Comparison of ENCODE assay signal across 14 cellular contexts in genomic region chr4:121998024-121998423, GRCh38. TPM values are rescaled to one million over a fixed set of nuclear protein-coding genes. Genes with fewer than 3 reads are reported as not detected.
DNase-seq lines count a peak whose midpoint lies in the region; ATAC-seq and TF ChIP-seq lines count a peak whose summit lies in the region.
"Had no signal": no experiment of that assay in that cellular context is flagged by ENCODE, and none has a peak within 500 bp of the region (broad histone marks: within the 10 kb centered on the region; RNA-seq: fewer than 3 reads in every experiment).

No MANE protein-coding gene starts in this region.

- TF ChIP-seq CTCF in endodermal cell (conservative IDR thresholded peaks at IDR 0.05) (peak; percentile 58), thyroid gland (IDR thresholded peaks at IDR 0.05) (peak in 4 of 6 experiments; percentile 9 to 59 (median 52)), BE2C (IDR thresholded peaks at IDR 0.05; ENCODE audit: low read depth, low read length) (no peak)

- TF ChIP-seq POLR2A in thyroid gland (IDR thresholded peaks at IDR 0.05) = no peak

- H3K36me3 Mint-ChIP-seq in endodermal cell (ENCODE audit: low read depth) = no peaks in the 10 kb centered on the region
- no peaks in the 10 kb centered on the region for H3K36me3 Mint-ChIP-seq in T-helper 2 cell treated with Interferon-gamma antibody and Interleukin-4, amounts not matched to agents 5 μg/mL and 100 μg/mL, for 36 hours (ENCODE audit: low read depth)

- H3K27me3 ChIP-seq in endodermal cell (ENCODE audit: control insufficient read depth, insufficient read depth, low read length, poor library complexity, severe bottlenecking) (peaks cover 33% of the 10 kb centered on the region), thyroid gland (no peaks in the 10 kb centered on the region), BE2C (no peaks in the 10 kb centered on the region; the same call in 1 of the 2 replicates)
- H3K27me3 ChIP-seq: gastroesophageal sphincter, sigmoid colon had no signal

- H3K27me3 Mint-ChIP-seq in endodermal cell (ENCODE audit: insufficient read depth) = peaks cover 35% of the 10 kb centered on the region
- H3K27me3 Mint-ChIP-seq in T-helper 2 cell treated with Interferon-gamma antibody and Interleukin-4, amounts not matched to agents 5 μg/mL and 100 μg/mL, for 36 hours (ENCODE audit: low read depth) = peaks cover 39% of the 10 kb centered on the region

- no peaks in the 10 kb centered on the region for H3K36me3 ChIP-seq in endodermal cell (ENCODE audit: control insufficient read depth, insufficient read depth, low read length)
- H3K36me3 ChIP-seq in thyroid gland = no peaks in the 10 kb centered on the region
- no peaks in the 10 kb centered on the region for H3K36me3 ChIP-seq in BE2C
- H3K36me3 ChIP-seq: gastroesophageal sphincter, sigmoid colon had no signal

- WGBS in endodermal cell (ENCODE audit: insufficient coverage in 1 of 2, insufficient read length in 1 of 2), 2 experiments = 69 to 80% methylated on average over 2 to 4 of the region's 4 CpGs
- WGBS in thyroid gland, 2 donors = 37 to 41% methylated on average over 4 of the region's 4 CpGs

- H3K9me3 ChIP-seq in endodermal cell (ENCODE audit: control insufficient read depth, low read length) (no peaks in the 10 kb centered on the region), thyroid gland (no peaks in the 10 kb centered on the region), BE2C (no peaks in the 10 kb centered on the region)
- H3K9me3 ChIP-seq: gastroesophageal sphincter, sigmoid colon had no signal

- no peak overlapping the region for H3K9ac ChIP-seq in endodermal cell (ENCODE audit: extremely low read depth, low read length, poor library complexity, severe bottlenecking)

- no peak overlapping the region for H3K4me3 Mint-ChIP-seq in endodermal cell
- no peak overlapping the region for H3K4me3 Mint-ChIP-seq in T-helper 2 cell treated with Interferon-gamma antibody and Interleukin-4, amounts not matched to agents 5 μg/mL and 100 μg/mL, for 36 hours
- H3K4me3 Mint-ChIP-seq: CD4-positive, alpha-beta T cell had no signal

- H3K9me3 Mint-ChIP-seq in endodermal cell = no peaks in the 10 kb centered on the region
- H3K9me3 Mint-ChIP-seq in T-helper 2 cell treated with Interferon-gamma antibody and Interleukin-4, amounts not matched to agents 5 μg/mL and 100 μg/mL, for 36 hours = no peaks in the 10 kb centered on the region
- H3K9me3 Mint-ChIP-seq: CD4-positive, alpha-beta T cell had no signal

- ATAC-seq in Right ventricle myocardium superior (ENCODE audit: poor library complexity) (peak; percentile 57), left colon (no peak)
- ATAC-seq: gastroesophageal sphincter, Panc1 had no signal

- DNase-seq in Right ventricle myocardium superior (no peak), cardiac septum (ENCODE audit: low spot score) (no peak), NCI-H226 (peak; percentile 10), endodermal cell (peak; percentile 68), thyroid gland (peak; percentile 63 to 72), left colon (no peak), BE2C (no peak)
- no peak for DNase-seq in T-helper 2 cell treated with Interferon-gamma antibody and Interleukin-4, amounts not matched to agents 5 μg/mL and 100 μg/mL, for 36 hours (ENCODE audit: low spot score)
- DNase-seq: activated effector memory CD4-positive, alpha-beta T cell treated with Interleukin-2 at 50 U/mL for 16 hours; CD4-positive, alpha-beta T cell; sigmoid colon had no signal

- intact Hi-C loops in Right ventricle myocardium superior (cut with DNase I) (loop anchor here (5.0 to 10.0 kb wide), 2 partner anchors 157 to 224 kb away; partner anchors contain the start of gene BLTP1), cardiac septum (cut with DNase I) (loop anchor here (5.0 to 10.0 kb wide), 3 partner anchors 154 to 224 kb away; partner anchors contain the start of gene BLTP1), thyroid gland (cut with DNase I) (no loop called here), left colon (cut with DNase I, micrococcal nuclease) (no loop called here)

- H3K27ac ChIP-seq in endodermal cell (ENCODE audit: low read depth, low read length) = no peak overlapping the region
- H3K27ac ChIP-seq in thyroid gland = no peak overlapping the region
- H3K27ac ChIP-seq: gastroesophageal sphincter, sigmoid colon, VCaP had no signal

- no peak overlapping the region for H3K4me3 ChIP-seq in endodermal cell (ENCODE audit: low read length)
- H3K4me3 ChIP-seq in thyroid gland (replicated peaks in 1 of 3) = no peak overlapping the region
- no peak overlapping the region for H3K4me3 ChIP-seq in BE2C (ENCODE audit: low read depth, low read length)
- H3K4me3 ChIP-seq: gastroesophageal sphincter, sigmoid colon had no signal

- no peaks in the 10 kb centered on the region for H3K4me1 Mint-ChIP-seq in endodermal cell
- no peaks in the 10 kb centered on the region for H3K4me1 Mint-ChIP-seq in T-helper 2 cell treated with Interferon-gamma antibody and Interleukin-4, amounts not matched to agents 5 μg/mL and 100 μg/mL, for 36 hours (ENCODE audit: low read depth)

- no peaks in the 10 kb centered on the region for H3K4me1 ChIP-seq in endodermal cell (ENCODE audit: control insufficient read depth, insufficient read depth, low read length)
- H3K4me1 ChIP-seq in thyroid gland = no peaks in the 10 kb centered on the region
- no peaks in the 10 kb centered on the region for H3K4me1 ChIP-seq in BE2C
- H3K4me1 ChIP-seq: gastroesophageal sphincter, sigmoid colon had no signal

- no peak overlapping the region for H3K27ac Mint-ChIP-seq in endodermal cell
- no peak overlapping the region for H3K27ac Mint-ChIP-seq in T-helper 2 cell treated with Interferon-gamma antibody and Interleukin-4, amounts not matched to agents 5 μg/mL and 100 μg/mL, for 36 hours
- H3K27ac Mint-ChIP-seq: CD4-positive, alpha-beta T cell had no signal

RNA-seq across cellular contexts. Expression of gene TRPC3, which starts 46.2 kb away (rescaled TPM):
- total RNA-seq in Right ventricle myocardium superior = 0.13 TPM
- 0.65 TPM for total RNA-seq in cardiac septum
- under 1 TPM; 0.79 to 1.00 TPM for total RNA-seq in endodermal cell
- polyA plus RNA-seq in endodermal cell (2013, experiment 1 of 2) = 0.64 TPM
- polyA plus RNA-seq in endodermal cell (2013, experiment 2 of 2) = 0.46 TPM
- total RNA-seq in thyroid gland = 1 to 10 TPM in 1 of 4 donors, under 1 TPM in 3; 0.27 to 1.1 (median 0.55) TPM
- total RNA-seq in left colon = 1 to 10 TPM in 1 of 2 donors, under 1 TPM in 1; 0.52 to 1.1 TPM
- not detected for polyA plus RNA-seq in BE2C (2012; ENCODE audit: insufficient read depth, insufficient read length, low read depth)
- total RNA-seq: CD4-positive, alpha-beta T cell had no signal

Comparison
In these comparisons a context has a peak if more than half of its experiments do, and no peak if none do; other contexts are left out.
1. DNase-seq: peak in NCI-H226 (single experiment), endodermal cell (single experiment) and thyroid gland (2 of 2); none in Right ventricle myocardium superior (single experiment), cardiac septum (single experiment), left colon (0 of 2), T-helper 2 cell treated with Interferon-gamma antibody and Interleukin-4, amounts not matched to agents 5 μg/mL and 100 μg/mL, for 36 hours (single experiment) and BE2C (single experiment).
2. intact Hi-C loops: an anchor here in Right ventricle myocardium superior (5.0 to 10.0 kb wide) and cardiac septum (5.0 to 10.0 kb wide); none called in thyroid gland and left colon.